ENCODE assay signal across 12 cellular contexts in genomic region chr4:183988874-183989273, GRCh38.
DNase-seq lines count a peak whose midpoint lies in the region; ATAC-seq, FAIRE-seq and TF ChIP-seq lines count a peak whose summit lies in the region.
"Had no signal": no experiment of that assay in that cellular context is flagged by ENCODE, and none has a peak within 500 bp of the region (broad histone marks: within the 10 kb centered on the region; RNA-seq: fewer than 3 reads in every experiment).

No MANE protein-coding gene starts in this region.

- H3K27me3 ChIP-seq in SK-N-SH (ENCODE audit: insufficient read depth) = no peaks in the 10 kb centered on the region
- H3K27me3 ChIP-seq in dorsolateral prefrontal cortex = no peaks in the 10 kb centered on the region
- no peaks in the 10 kb centered on the region for H3K27me3 ChIP-seq in neural cell (ENCODE audit: insufficient read depth, low read depth, low read length)
- no peaks in the 10 kb centered on the region for H3K27me3 ChIP-seq in upper lobe of left lung
- H3K27me3 ChIP-seq in small intestine (ENCODE audit: control insufficient read depth in 2 of 2, insufficient read depth in 2 of 2, low read length in 2 of 2) = no peaks in the 10 kb centered on the region

- H3K4me2 ChIP-seq in SK-N-SH = peak overlapping the region; percentile 83
- H3K4me2 ChIP-seq in neural cell (ENCODE audit: low read length) = no peak overlapping the region

- no peak for ATAC-seq in SK-N-SH treated with all-trans-retinoic acid at 6 μM for 48 hours
- no peak for ATAC-seq in upper lobe of left lung (ENCODE audit: low FRiP score in 2 of 2)

- H3K36me3 ChIP-seq in SK-N-SH (replicated peaks in 1 of 2; ENCODE audit: control insufficient read depth in 1 of 2, insufficient read depth in 2 of 2, low read length in 1 of 2) (peaks cover 0 to 3% of the 10 kb centered on the region in 2 experiments), neural cell (ENCODE audit: insufficient read depth, low read length) (no peaks in the 10 kb centered on the region), upper lobe of left lung (no peaks in the 10 kb centered on the region), small intestine (ENCODE audit: control insufficient read depth in 2 of 2, insufficient read depth in 2 of 2, low read length in 2 of 2) (no peaks in the 10 kb centered on the region)

- H3K9me2 ChIP-seq in SK-N-SH (no peaks in the 10 kb centered on the region), neural cell (ENCODE audit: insufficient read depth, low read length) (no peaks in the 10 kb centered on the region)

- intact Hi-C loops in dorsolateral prefrontal cortex (cut with DNase I) = loop anchor here in 1 of 2 donors (1.0 to 10.0 kb wide), 4 partner anchors 28 to 487 kb away; partner anchors contain the start of gene STOX2

- no peak overlapping the region; the same call in 1 of the 2 replicates for H2AFZ ChIP-seq in SK-N-SH (ENCODE audit: low read depth)
- H2AFZ ChIP-seq in neural cell (ENCODE audit: low read depth, low read length) = no peak overlapping the region

- no peak overlapping the region for H3K9ac ChIP-seq in SK-N-SH
- H3K9ac ChIP-seq in neural cell (ENCODE audit: low read length) = peak overlapping the region; percentile 68

- DNase-seq in SK-N-SH (no peak), dorsolateral prefrontal cortex (no peak), upper lobe of left lung (peak in 1 of 2 donors; percentile 19), GM13976 (ENCODE audit: low spot score) (no peak), DMS79 treated with DMSO at 0.1 percent for 48 hours (lab: John Stamatoyannopoulos, UW) (no peak), small intestine (no peak)
- DNase-seq: activated naive CD4-positive, alpha-beta T cell treated with anti-CD3 and anti-CD28 coated beads, Interleukin-2, amount 10 ng/mL, durations not matched to agents 7 days and 5 days; HFFc6; NCI-H1436 had no signal

- TF ChIP-seq EP300 in SK-N-SH (IDR thresholded peaks at IDR 0.05; ENCODE audit: borderline replicate concordance in 1 of 2, low read depth in 1 of 2, low read length in 1 of 2) (no peak), neural cell (conservative IDR thresholded peaks at IDR 0.05; ENCODE audit: poor library complexity, severe bottlenecking) (no peak), upper lobe of left lung (IDR thresholded peaks at IDR 0.05) (no peak)

- FAIRE-seq in small intestine (lab: Jason Lieb, UNC) = no peak
- FAIRE-seq: D721Med had no signal

- H3K79me2 ChIP-seq in SK-N-SH (ENCODE audit: insufficient read depth) (no peaks in the 10 kb centered on the region), neural cell (replicated peaks; ENCODE audit: insufficient read depth, low read length) (peaks cover 21% of the 10 kb centered on the region)

- in situ Hi-C loops in GM13976 (cut with MboI; ENCODE audit: low sequenced_read_pairs, unreplicated experiment) = no loop called here

- CTCF ChIA-PET in SK-N-SH (lab: Yijun Ruan, JAX) = interaction anchor here (1.2 to 1.5 kb wide), 2 partner anchors 24 to 116 kb away, joined by 3 to 4 read pairs; no protein-coding TSS in a partner anchor

- no peak for TF ChIP-seq POLR2A in upper lobe of left lung (IDR thresholded peaks at IDR 0.05)

- 85% methylated on average over 9 of the region's 9 CpGs for WGBS in SK-N-SH (ENCODE audit: low lambda C conversion rate)
- 63 to 74% methylated on average over 8 to 9 of the region's 9 CpGs for WGBS in upper lobe of left lung, 2 donors
- 74 to 86% (median 82%) methylated on average over 9 of the region's 9 CpGs for WGBS in small intestine, 3 donors

- H3F3A ChIP-seq in SK-N-SH (replicated peaks; ENCODE audit: insufficient read depth) = no peaks in the 10 kb centered on the region
- H3F3A ChIP-seq in neural cell (ENCODE audit: insufficient read depth, low read length, poor library complexity, severe bottlenecking) = no peaks in the 10 kb centered on the region

- no peak overlapping the region for H3K27ac ChIP-seq in SK-N-SH (ENCODE audit: low read depth in 2 of 2, low read length in 1 of 2)
- H3K27ac ChIP-seq in dorsolateral prefrontal cortex = peak overlapping the region in 54 of 59 donors; percentile 18 to 95 (median 88)
- H3K27ac ChIP-seq in neural cell (ENCODE audit: low read length) = peak overlapping the region; percentile 78
- H3K27ac ChIP-seq in upper lobe of left lung = peak overlapping the region in 3 of 4 donors; percentile 35 to 57 (median 55)
- H3K27ac ChIP-seq in small intestine (ENCODE audit: low read depth in 1 of 2, low read length in 1 of 2) = peak overlapping the region in 1 of 2 donors; percentile 32

- POLR2A ChIA-PET in SK-N-SH (lab: Yijun Ruan, JAX) = interaction anchor here (2.8 kb wide), 1 partner anchor 83 kb away, joined by 15 read pairs; the partner anchor contains the start of gene STOX2

- no peak for TF ChIP-seq CTCF in SK-N-SH (IDR thresholded peaks at IDR 0.05)
- TF ChIP-seq CTCF in dorsolateral prefrontal cortex (IDR thresholded peaks at IDR 0.05 in 54 of 56, conservative IDR thresholded peaks at IDR 0.05 in 2 of 56; ENCODE audit: low read depth in 1 of 56, partially characterized antibody in 56 of 56) = no peak
- TF ChIP-seq CTCF in neural cell (IDR thresholded peaks at IDR 0.05; ENCODE audit: poor library complexity, severe bottlenecking) = no peak
- TF ChIP-seq CTCF in upper lobe of left lung (IDR thresholded peaks at IDR 0.05) = no peak
- no peak for TF ChIP-seq CTCF in GM13976 (IDR thresholded peaks at IDR 0.05; ENCODE audit: borderline replicate concordance, control extremely low read depth, extremely low read depth, insufficient read depth, missing control alignments)

- TF ChIP-seq RAD21 in SK-N-SH (IDR thresholded peaks at IDR 0.05; ENCODE audit: low read length) = no peak
- no peak for TF ChIP-seq RAD21 in neural cell (conservative IDR thresholded peaks at IDR 0.05)

- no peaks in the 10 kb centered on the region for H4K20me1 ChIP-seq in SK-N-SH (ENCODE audit: insufficient read depth)
- no peaks in the 10 kb centered on the region for H4K20me1 ChIP-seq in neural cell (ENCODE audit: insufficient read depth)

- H3K4me3 ChIP-seq in SK-N-SH (ENCODE audit: low read depth in 2 of 2, low read length in 1 of 2) (no peak overlapping the region), dorsolateral prefrontal cortex (peak overlapping the region in 36 of 59 donors; percentile 1 to 75 (median 60)), neural cell (ENCODE audit: low read length) (peak overlapping the region; percentile 57), upper lobe of left lung (no peak overlapping the region), small intestine (ENCODE audit: low read depth in 1 of 2, low read length in 2 of 2) (no peak overlapping the region)

- H3K4me1 ChIP-seq in SK-N-SH (ENCODE audit: control insufficient read depth in 1 of 2, insufficient read depth in 2 of 2, low read depth in 1 of 2, low read length in 1 of 2) = peaks cover 5 to 33% of the 10 kb centered on the region in 2 experiments; a peak in 3 of 4 replicates
- peaks cover 16 to 22% (median 16%) of the 10 kb centered on the region in 4 donors for H3K4me1 ChIP-seq in upper lobe of left lung
- H3K4me1 ChIP-seq in small intestine (ENCODE audit: control insufficient read depth in 2 of 2, insufficient read depth in 1 of 2, low read depth in 1 of 2, low read length in 1 of 2) = no peaks in the 10 kb centered on the region

- H3K9me3 ChIP-seq in SK-N-SH (no peaks in the 10 kb centered on the region), neural cell (ENCODE audit: low read length) (no peaks in the 10 kb centered on the region), upper lobe of left lung (no peaks in the 10 kb centered on the region), small intestine (ENCODE audit: control insufficient read depth, low read depth) (no peaks in the 10 kb centered on the region)

TF ChIP-seq in SK-N-SH, 30 proteins besides CTCF, POLR2A, EP300 and RAD21 (continues in another document):
- no peak for TF ChIP-seq GATA2 (CRISPR knock-in tag; IDR thresholded peaks at IDR 0.05)
- TF ChIP-seq YY1 (IDR thresholded peaks at IDR 0.05; ENCODE audit: low read depth) = no peak

TF ChIP-seq in SK-N-SH treated with all-trans-retinoic acid at 6 μM for 48 hours, 23 proteins besides CTCF, POLR2A, EP300 and RAD21 (continues in another document):
- TF ChIP-seq SNAI2 (CRISPR knock-in tag; IDR thresholded peaks at IDR 0.05) (no peak), BACH2 (CRISPR knock-in tag; IDR thresholded peaks at IDR 0.05; ENCODE audit: borderline replicate concordance) (no peak), PPARA (CRISPR knock-in tag; IDR thresholded peaks at IDR 0.05; ENCODE audit: borderline replicate concordance) (no peak), ZFP30 (CRISPR knock-in tag; IDR thresholded peaks at IDR 0.05) (no peak), RARB (CRISPR knock-in tag; IDR thresholded peaks at IDR 0.05) (no peak), GLIS3 (CRISPR knock-in tag; IDR thresholded peaks at IDR 0.05) (no peak), CSDC2 (CRISPR knock-in tag; IDR thresholded peaks at IDR 0.05) (no peak)

TF ChIP-seq in neural cell, 6 proteins besides CTCF, POLR2A, EP300 and RAD21 (continues in another document):
- TF ChIP-seq TAF1 (IDR thresholded peaks at IDR 0.05; ENCODE audit: low read depth) = no peak
- TF ChIP-seq SMC3 (conservative IDR thresholded peaks at IDR 0.05; ENCODE audit: poor library complexity) = no peak
- no peak for TF ChIP-seq MXI1 (conservative IDR thresholded peaks at IDR 0.05; ENCODE audit: poor library complexity, severe bottlenecking)
- no peak for TF ChIP-seq EZH2 (IDR thresholded peaks at IDR 0.05; ENCODE audit: borderline replicate concordance, insufficient read depth, low read length, poor library complexity, severe bottlenecking)

Comparison
In these comparisons a context has a peak if more than half of its experiments do, and no peak if none do; other contexts are left out.
1. H3K27ac ChIP-seq: peak in dorsolateral prefrontal cortex (54 of 59), neural cell (single experiment) and upper lobe of left lung (3 of 4); none in SK-N-SH (0 of 2).
2. H3K4me3 ChIP-seq: peak in dorsolateral prefrontal cortex (36 of 59) and neural cell (single experiment); none in SK-N-SH (0 of 2), upper lobe of left lung (0 of 4) and small intestine (0 of 2).